8 cellular contexts compared by ENCODE assay signal in the genomic region with DNA sequence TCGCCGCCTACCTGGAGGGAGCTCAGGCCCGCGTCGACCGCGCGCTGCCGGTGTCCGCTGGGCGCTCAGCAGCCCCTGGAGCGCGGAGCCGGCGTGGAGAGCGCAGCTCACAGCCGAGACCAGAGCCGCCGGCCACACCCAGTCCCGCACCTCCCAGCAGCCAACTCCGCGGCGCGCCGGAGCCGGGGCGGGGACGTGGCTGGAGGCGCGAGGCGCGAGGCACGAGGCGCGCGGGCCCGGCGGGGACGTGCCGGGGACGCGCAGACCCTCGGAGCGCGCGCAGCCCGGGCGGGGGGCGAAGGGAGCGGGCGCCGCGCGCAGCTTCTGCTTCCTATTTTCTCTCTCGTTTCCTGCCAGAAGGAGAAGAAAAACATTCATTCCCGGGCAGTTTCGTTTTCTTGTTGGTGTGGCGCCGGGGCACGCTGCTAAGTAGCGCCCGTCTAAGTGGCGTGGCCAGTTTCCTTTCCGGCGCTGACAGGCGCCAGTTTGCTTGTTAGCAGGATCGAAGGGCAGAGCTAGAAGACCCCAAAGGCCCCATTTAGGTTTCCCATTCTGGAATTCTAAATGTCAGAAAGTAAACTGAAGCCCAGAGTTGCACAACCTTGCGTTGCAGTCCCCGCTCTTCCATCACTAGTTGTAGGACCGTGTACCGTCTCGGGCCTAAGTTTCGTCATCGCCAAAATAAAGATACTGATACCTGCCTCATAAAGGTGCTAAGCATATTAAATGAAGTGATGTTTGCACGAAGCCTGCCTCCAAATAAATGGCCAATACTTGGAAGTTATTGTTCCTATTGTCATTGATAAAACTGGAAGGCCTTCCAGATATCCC. TPM values are rescaled to one million over a fixed set of nuclear protein-coding genes. Genes with fewer than 3 reads are reported as not detected.
DNase-seq lines count a peak whose midpoint lies in the region; ATAC-seq, FAIRE-seq and TF ChIP-seq lines count a peak whose summit lies in the region.

A gene (minus strand): TSS at position 136 of the 831 bp plus-strand sequence. CDS start 25,270 bp downstream, outside the sequence.

- H3K27me3 ChIP-seq in BLaER1 (no peaks in the 10 kb centered on the region), dorsolateral prefrontal cortex (peaks cover 0 to 4% (median 0%) of the 10 kb centered on the region in 45 donors), HepG2 (ENCODE audit: control insufficient read depth in 1 of 2, insufficient read depth in 2 of 2, low read length in 2 of 2) (peaks cover 0 to 28% of the 10 kb centered on the region in 2 experiments; a peak in 3 of 5 replicates)

- no peak for TF ChIP-seq EP300 in HepG2 (IDR thresholded peaks at IDR 0.05; ENCODE audit: low read depth in 2 of 2, low read length in 2 of 2)
- TF ChIP-seq EP300 in HepG2 (CRISPR knock-in tag; IDR thresholded peaks at IDR 0.05; ENCODE audit: borderline replicate concordance) = no peak

- ATAC-seq in GM19043 (IDR thresholded peaks at IDR 0.05; ENCODE audit: low read depth, unreplicated experiment) (peak; percentile 71), HG03280 (IDR thresholded peaks at IDR 0.05; ENCODE audit: unreplicated experiment) (peak; percentile 71), HepG2 (peak; percentile 76)

- DNase-seq in NCI-H345 treated with DMSO at 0.1 percent for 48 hours (lab: John Stamatoyannopoulos, UW; ENCODE audit: unreplicated experiment) = peak; percentile 83
- peak; percentile 46 for DNase-seq in activated CD4-positive, CD25-positive, alpha-beta regulatory T cell treated with anti-CD3 and anti-CD28 coated beads, Interleukin-2, amount 50 U/mL, for 72 hours
- DNase-seq in dorsolateral prefrontal cortex = peak in 8 of 10 donors; percentile 14 to 78 (median 54)
- no peak for DNase-seq in HepG2 (ENCODE audit: low spot score)
- peak; percentile 39 for DNase-seq in stimulated activated CD4-positive, alpha-beta T cell treated with anti-CD3 and anti-CD28 coated beads, Interleukin-4, amount 100 ng/mL, for 1 hour

- no peaks in the 10 kb centered on the region for H3K79me2 ChIP-seq in HepG2 (ENCODE audit: insufficient read depth, low read length)

- peaks cover 8% of the 10 kb centered on the region for H3K36me3 ChIP-seq in BLaER1
- no peaks in the 10 kb centered on the region for H3K36me3 ChIP-seq in HepG2 (replicated peaks in 1 of 2; ENCODE audit: control insufficient read depth in 1 of 2, insufficient read depth in 2 of 2, low read length in 2 of 2)

- H3K4me1 ChIP-seq in BLaER1 (peaks cover 31% of the 10 kb centered on the region), HepG2 (ENCODE audit: insufficient read depth, low read length) (peaks cover 17% of the 10 kb centered on the region)

- CTCF ChIA-PET in HepG2 (lab: Yijun Ruan, JAX; ENCODE audit: low intra/inter-chr PET ratio, low total read pairs) = no interaction called here

- 8% methylated on average over 18 of the region's 75 CpGs for WGBS in HepG2 (ENCODE audit: low lambda C conversion rate)

- peak within 1 kb of the TSS; percentile 48 for H2AFZ ChIP-seq in HepG2 (ENCODE audit: low read length)

- peak in 1 of 56 donors; percentile 3 for TF ChIP-seq CTCF in dorsolateral prefrontal cortex (IDR thresholded peaks at IDR 0.05 in 54 of 56, conservative IDR thresholded peaks at IDR 0.05 in 2 of 56; ENCODE audit: low read depth in 1 of 56, partially characterized antibody in 56 of 56)
- TF ChIP-seq CTCF in HepG2 (CRISPR knock-in tag; IDR thresholded peaks at IDR 0.05) = no peak

- peak within 1 kb of the TSS; percentile 86 for H3K27ac ChIP-seq in BLaER1
- H3K27ac ChIP-seq in dorsolateral prefrontal cortex = peak within 1 kb of the TSS in 58 of 59 donors; percentile 41 to 94 (median 83)
- no peak within 1 kb of the TSS for H3K27ac ChIP-seq in HepG2 (ENCODE audit: extremely low read length, insufficient read depth, low read length)

- BruUV-seq in HepG2 (replicated peaks; lab: Mats Ljungman, UMichigan) = no TSS peak

- H3K9ac ChIP-seq in BLaER1 (peak within 1 kb of the TSS; percentile 86), HepG2 (ENCODE audit: insufficient read depth, low read depth, low read length) (0 out of 2 replicates have a peak within 1 kb of the TSS, but pooled peaks have one; percentile 4)

- no peaks in the 10 kb centered on the region for H3K9me3 ChIP-seq in BLaER1
- no peaks in the 10 kb centered on the region for H3K9me3 ChIP-seq in HepG2 (ENCODE audit: low read length)

- TF ChIP-seq RAD21 in HepG2 (CRISPR knock-in tag; IDR thresholded peaks at IDR 0.05) = no peak

- POLR2A ChIA-PET in HepG2 (lab: Yijun Ruan, JAX) = no interaction called here

- H3K4me2 ChIP-seq in BLaER1 (peak within 1 kb of the TSS; percentile 81), HepG2 (ENCODE audit: low read depth, low read length) (peak within 1 kb of the TSS; percentile 66)

- FAIRE-seq in HepG2 (lab: Jason Lieb, UNC) = no peak

- H4K20me1 ChIP-seq in BLaER1 = peaks cover 22% of the 10 kb centered on the region; the same call in 1 of the 2 replicates
- no peaks in the 10 kb centered on the region for H4K20me1 ChIP-seq in HepG2 (ENCODE audit: insufficient read depth, low read length)

- no peak for TF ChIP-seq POLR2A in HepG2 (IDR thresholded peaks at IDR 0.05; ENCODE audit: insufficient read depth in 1 of 2, low read depth in 2 of 2, low read length in 2 of 2)

- H3K4me3 ChIP-seq in BLaER1 (peak within 1 kb of the TSS; percentile 87), dorsolateral prefrontal cortex (peak within 1 kb of the TSS; percentile 32 to 86 (median 72)), HepG2 (replicated peaks in 1 of 3; ENCODE audit: insufficient read depth in 1 of 3, low read depth in 2 of 3, low read length in 3 of 3) (peak within 1 kb of the TSS; percentile 44 to 67 (median 45))

- intact Hi-C loops in dorsolateral prefrontal cortex (cut with DNase I) = loop anchor here in 1 of 2 donors (5.0 kb wide), 1 partner anchor 111 kb away; a partner anchor contains a TSS
- intact Hi-C loops in HepG2 (cut with micrococcal nuclease; ENCODE audit: unreplicated experiment) = no loop called here

- in situ Hi-C loops in HepG2 (cut with HindIII; ENCODE audit: extremely low pct_ligation_motif_present, low pct_unique_long_range_greater_than_20kb) = loop anchor here (5.0 kb wide), 1 partner anchor 106 kb away; no protein-coding TSS in a partner anchor

TF ChIP-seq in HepG2, 621 proteins besides CTCF, POLR2A, EP300 and RAD21 (continues in another document):
- TF ChIP-seq, protein P1, sequence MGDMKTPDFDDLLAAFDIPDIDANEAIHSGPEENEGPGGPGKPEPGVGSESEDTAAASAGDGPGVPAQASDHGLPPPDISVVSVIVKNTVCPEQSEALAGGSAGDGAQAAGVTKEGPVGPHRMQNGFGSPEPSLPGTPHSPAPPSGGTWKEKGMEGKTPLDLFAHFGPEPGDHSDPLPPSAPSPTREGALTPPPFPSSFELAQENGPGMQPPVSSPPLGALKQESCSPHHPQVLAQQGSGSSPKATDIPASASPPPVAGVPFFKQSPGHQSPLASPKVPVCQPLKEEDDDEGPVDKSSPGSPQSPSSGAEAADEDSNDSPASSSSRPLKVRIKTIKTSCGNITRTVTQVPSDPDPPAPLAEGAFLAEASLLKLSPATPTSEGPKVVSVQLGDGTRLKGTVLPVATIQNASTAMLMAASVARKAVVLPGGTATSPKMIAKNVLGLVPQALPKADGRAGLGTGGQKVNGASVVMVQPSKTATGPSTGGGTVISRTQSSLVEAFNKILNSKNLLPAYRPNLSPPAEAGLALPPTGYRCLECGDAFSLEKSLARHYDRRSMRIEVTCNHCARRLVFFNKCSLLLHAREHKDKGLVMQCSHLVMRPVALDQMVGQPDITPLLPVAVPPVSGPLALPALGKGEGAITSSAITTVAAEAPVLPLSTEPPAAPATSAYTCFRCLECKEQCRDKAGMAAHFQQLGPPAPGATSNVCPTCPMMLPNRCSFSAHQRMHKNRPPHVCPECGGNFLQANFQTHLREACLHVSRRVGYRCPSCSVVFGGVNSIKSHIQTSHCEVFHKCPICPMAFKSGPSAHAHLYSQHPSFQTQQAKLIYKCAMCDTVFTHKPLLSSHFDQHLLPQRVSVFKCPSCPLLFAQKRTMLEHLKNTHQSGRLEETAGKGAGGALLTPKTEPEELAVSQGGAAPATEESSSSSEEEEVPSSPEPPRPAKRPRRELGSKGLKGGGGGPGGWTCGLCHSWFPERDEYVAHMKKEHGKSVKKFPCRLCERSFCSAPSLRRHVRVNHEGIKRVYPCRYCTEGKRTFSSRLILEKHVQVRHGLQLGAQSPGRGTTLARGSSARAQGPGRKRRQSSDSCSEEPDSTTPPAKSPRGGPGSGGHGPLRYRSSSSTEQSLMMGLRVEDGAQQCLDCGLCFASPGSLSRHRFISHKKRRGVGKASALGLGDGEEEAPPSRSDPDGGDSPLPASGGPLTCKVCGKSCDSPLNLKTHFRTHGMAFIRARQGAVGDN (CRISPR knock-in tag; IDR thresholded peaks at IDR 0.05) = peak; percentile 39; the same call in 1 of the 2 replicates
- TF ChIP-seq GABPB1 (CRISPR knock-in tag; IDR thresholded peaks at IDR 0.05) = no peak
- TF ChIP-seq ZNF558 (CRISPR knock-in tag; IDR thresholded peaks at IDR 0.05; ENCODE audit: borderline replicate concordance) = no peak
- TF ChIP-seq TRIM24 (CRISPR knock-in tag; IDR thresholded peaks at IDR 0.05) = no peak

RNA-seq across cellular contexts. Expression of the gene that starts here (rescaled TPM):
- 10 to 100 TPM; 10.8 to 30.8 (median 20.6) TPM for total RNA-seq in dorsolateral prefrontal cortex
- total RNA-seq in HepG2 (2016; rRNA removed; fragmentation: Illumina TruSeq; extraction: Trizol) = 0.13 and 0.36 TPM in 2 replicates
- total RNA-seq in HepG2 (2016; cell fraction: cytosol; rRNA removed; fragmentation: Illumina TruSeq; extraction: Trizol; ENCODE audit: low read depth) = not detected in 2 replicates
- total RNA-seq in HepG2 (2016; cell fraction: insoluble cytoplasmic fraction; rRNA removed; fragmentation: Illumina TruSeq; extraction: Trizol) = 0.18 and 0.22 TPM in 2 replicates
- 0.10 and 0.22 TPM in 2 replicates for total RNA-seq in HepG2 (2016; cell fraction: membrane; rRNA removed; fragmentation: Illumina TruSeq; extraction: Trizol)
- 0.09 and 0.13 TPM in 2 replicates for total RNA-seq in HepG2 (2016; cell fraction: nucleus; rRNA removed; fragmentation: Illumina TruSeq; extraction: Trizol)
- polyA plus RNA-seq in HepG2 (2011; rRNA removed) = 0.01 and 0.07 TPM in 2 replicates
- 0.01 and 0.04 TPM in 2 replicates for polyA plus RNA-seq in HepG2 (2011; cell fraction: cytosol; rRNA removed)
- not detected in 2 replicates for polyA plus RNA-seq in HepG2 (2011; cell fraction: nucleus; rRNA removed)
- polyA plus RNA-seq in HepG2 (2012) = 0.25 and 0.31 TPM in 2 replicates
- polyA plus RNA-seq in HepG2 (2016; cell fraction: cytosol; fragmentation: Illumina TruSeq; extraction: Trizol; ENCODE audit: low read depth) = 0.01 TPM in 1 of 2 replicates, not detected in the other
- 0.19 and 0.20 TPM in 2 replicates for polyA plus RNA-seq in HepG2 (2016; cell fraction: insoluble cytoplasmic fraction; fragmentation: Illumina TruSeq; extraction: Trizol; ENCODE audit: low read depth)
- 0.02 and 0.05 TPM in 2 replicates for polyA plus RNA-seq in HepG2 (2016; cell fraction: membrane; fragmentation: Illumina TruSeq; extraction: Trizol; ENCODE audit: low read depth)
- not detected in 2 replicates for polyA plus RNA-seq in HepG2 (2016; cell fraction: nucleus; fragmentation: Illumina TruSeq; extraction: Trizol; ENCODE audit: insufficient read depth, low read depth)
- 0.66 and 46.6 TPM in 2 replicates for polyA minus RNA-seq in HepG2 (2011; rRNA and poly(A)+ RNA removed; ENCODE audit: low replicate concordance)
- 0.20 and 0.53 TPM in 2 replicates for polyA minus RNA-seq in HepG2 (2011; cell fraction: cytosol; rRNA and poly(A)+ RNA removed)
- polyA minus RNA-seq in HepG2 (2011; cell fraction: nucleus; rRNA and poly(A)+ RNA removed) = 0.26 and 0.75 TPM in 2 replicates

Comparison
In these comparisons a context has a peak if more than half of its experiments do, and no peak if none do; other contexts are left out.
1. RNA of the gene that starts here (total RNA-seq): 10.8 to 30.8 TPM in dorsolateral prefrontal cortex; 0.09 to 0.36 TPM in HepG2; every median in the first group is over 4 times any median in the second.
2. Peak in every context shown above with its lines, with median percentiles within 50 percentile points of each other: H3K4me3 ChIP-seq and ATAC-seq.